Comparison of ENCODE assay signal across 15 cellular contexts in genomic region chr2:86140969-86141392, GRCh38. TPM values are rescaled to one million over a fixed set of nuclear protein-coding genes. Genes with fewer than 3 reads are reported as not detected.
DNase-seq lines count a peak whose midpoint lies in the region; ATAC-seq and TF ChIP-seq lines count a peak whose summit lies in the region.
"Had no signal": no experiment of that assay in that cellular context is flagged by ENCODE, and none has a peak within 500 bp of the region (broad histone marks: within the 10 kb centered on the region; RNA-seq: fewer than 3 reads in every experiment).

No MANE protein-coding gene starts in this region.

- CTCF ChIA-PET in activated CD8-positive, alpha-beta T cell treated with anti-CD3 and anti-CD28 coated beads for 36 hours (lab: Charles Lee) = interaction anchor here (1.0 kb wide), 1 partner anchor 17 kb away, joined by 3 read pairs; no protein-coding TSS in a partner anchor
- CTCF ChIA-PET in activated CD8-positive, alpha-beta T cell treated with anti-CD3 and anti-CD28 coated beads, Interleukin-2, amount 10 ng/mL, durations not matched to agents 7 days and 5 days (lab: Charles Lee) = no interaction called here
- CTCF ChIA-PET in HEK293 (lab: Yijun Ruan, JAX) = no interaction called here

- POLR2A ChIA-PET in activated CD8-positive, alpha-beta T cell treated with anti-CD3 and anti-CD28 coated beads for 36 hours (lab: Charles Lee) = interaction anchor here (0.6 to 1.2 kb wide), 2 partner anchors 32 to 59 kb away, joined by 3 to 5 read pairs; no protein-coding TSS in a partner anchor
- POLR2A ChIA-PET in activated CD8-positive, alpha-beta T cell treated with anti-CD3 and anti-CD28 coated beads, Interleukin-2, amount 10 ng/mL, durations not matched to agents 7 days and 5 days (lab: Charles Lee) = no interaction called here
- POLR2A ChIA-PET in HEK293 (lab: Yijun Ruan, JAX) = no interaction called here

- H3K4me1 ChIP-seq in HEK293 (ENCODE audit: control insufficient read depth, insufficient read depth, low read length) = no peaks in the 10 kb centered on the region
- H3K4me1 ChIP-seq: parathyroid adenoma had no signal

- H3K4me3 Mint-ChIP-seq in activated CD8-positive, alpha-beta T cell treated with anti-CD3 and anti-CD28 coated beads for 36 hours = no peak overlapping the region
- no peak overlapping the region for H3K4me3 Mint-ChIP-seq in activated CD8-positive, alpha-beta T cell treated with anti-CD3 and anti-CD28 coated beads, Interleukin-2, amount 10 ng/mL, durations not matched to agents 7 days and 5 days
- H3K4me3 Mint-ChIP-seq in dendritic cell treated with granulocyte-macrophage colony-stimulating factor and Interleukin-4, amounts not matched to agents 40 ng/mL and 50 ng/mL, for 4 days = no peak overlapping the region
- H3K4me3 Mint-ChIP-seq in progenitor cell of endocrine pancreas (ENCODE audit: low read depth) = no peak overlapping the region
- H3K4me3 Mint-ChIP-seq: type B pancreatic cell had no signal

- H3K27me3 Mint-ChIP-seq in activated CD8-positive, alpha-beta T cell treated with anti-CD3 and anti-CD28 coated beads for 36 hours = no peaks in the 10 kb centered on the region
- no peaks in the 10 kb centered on the region for H3K27me3 Mint-ChIP-seq in activated CD8-positive, alpha-beta T cell treated with anti-CD3 and anti-CD28 coated beads, Interleukin-2, amount 10 ng/mL, durations not matched to agents 7 days and 5 days (ENCODE audit: low read depth)
- H3K27me3 Mint-ChIP-seq in dendritic cell treated with granulocyte-macrophage colony-stimulating factor and Interleukin-4, amounts not matched to agents 40 ng/mL and 50 ng/mL, for 4 days = no peaks in the 10 kb centered on the region
- no peaks in the 10 kb centered on the region for H3K27me3 Mint-ChIP-seq in progenitor cell of endocrine pancreas
- H3K27me3 Mint-ChIP-seq: type B pancreatic cell had no signal

- H3K36me3 ChIP-seq in HEK293 (ENCODE audit: control insufficient read depth in 2 of 2, insufficient read depth in 1 of 2, low read length in 2 of 2) = peaks cover 57 to 95% of the 10 kb centered on the region in 2 experiments

- no peak for TF ChIP-seq CTCF in activated CD8-positive, alpha-beta T cell treated with anti-CD3 and anti-CD28 coated beads for 36 hours (IDR thresholded peaks at IDR 0.05)
- TF ChIP-seq CTCF in HEK293 (tag by site-specific recombination; IDR thresholded peaks at IDR 0.05) = no peak
- TF ChIP-seq CTCF in progenitor cell of endocrine pancreas (IDR thresholded peaks at IDR 0.05; ENCODE audit: unreplicated experiment) = no peak

- DNase-seq in activated CD8-positive, alpha-beta T cell treated with anti-CD3 and anti-CD28 coated beads for 36 hours = no peak
- DNase-seq in activated CD8-positive, alpha-beta T cell treated with anti-CD3 and anti-CD28 coated beads, Interleukin-2, amount 10 ng/mL, durations not matched to agents 7 days and 5 days = no peak
- no peak for DNase-seq in progenitor cell of endocrine pancreas (ENCODE audit: low spot score, unreplicated experiment)
- DNase-seq in anterior cingulate cortex (lab: John Stamatoyannopoulos, UW) = no peak
- DNase-seq: activated CD4-positive, alpha-beta T cell treated with anti-CD3 and anti-CD28 coated beads, Interleukin-2, amount 50 U/mL, for 48 hours; NCI-H1417 treated with DMSO at 0.1 percent for 48 hours; NCI-H510A; T1000 had no signal

- intact Hi-C loops in activated CD8-positive, alpha-beta T cell treated with anti-CD3 and anti-CD28 coated beads for 36 hours (cut with micrococcal nuclease) = no loop called here
- intact Hi-C loops in dendritic cell treated with granulocyte-macrophage colony-stimulating factor and Interleukin-4, amounts not matched to agents 40 ng/mL and 50 ng/mL, for 4 days (cut with micrococcal nuclease) = no loop called here

- peak overlapping the region; percentile 41 for H3K27ac Mint-ChIP-seq in activated CD8-positive, alpha-beta T cell treated with anti-CD3 and anti-CD28 coated beads for 36 hours
- H3K27ac Mint-ChIP-seq in activated CD8-positive, alpha-beta T cell treated with anti-CD3 and anti-CD28 coated beads, Interleukin-2, amount 10 ng/mL, durations not matched to agents 7 days and 5 days = no peak overlapping the region
- peak overlapping the region; percentile 13 for H3K27ac Mint-ChIP-seq in dendritic cell treated with granulocyte-macrophage colony-stimulating factor and Interleukin-4, amounts not matched to agents 40 ng/mL and 50 ng/mL, for 4 days
- peak overlapping the region; percentile 75 for H3K27ac Mint-ChIP-seq in progenitor cell of endocrine pancreas
- H3K27ac Mint-ChIP-seq: type B pancreatic cell had no signal

- H3K4me1 Mint-ChIP-seq in activated CD8-positive, alpha-beta T cell treated with anti-CD3 and anti-CD28 coated beads for 36 hours (ENCODE audit: low read depth) = peaks cover 12% of the 10 kb centered on the region
- no peaks in the 10 kb centered on the region for H3K4me1 Mint-ChIP-seq in activated CD8-positive, alpha-beta T cell treated with anti-CD3 and anti-CD28 coated beads, Interleukin-2, amount 10 ng/mL, durations not matched to agents 7 days and 5 days (ENCODE audit: low read depth)
- peaks cover 26% of the 10 kb centered on the region for H3K4me1 Mint-ChIP-seq in dendritic cell treated with granulocyte-macrophage colony-stimulating factor and Interleukin-4, amounts not matched to agents 40 ng/mL and 50 ng/mL, for 4 days (ENCODE audit: low read depth)
- H3K4me1 Mint-ChIP-seq in progenitor cell of endocrine pancreas (ENCODE audit: low read depth) = no peaks in the 10 kb centered on the region

- no peaks in the 10 kb centered on the region for H3K9me3 Mint-ChIP-seq in activated CD8-positive, alpha-beta T cell treated with anti-CD3 and anti-CD28 coated beads for 36 hours
- H3K9me3 Mint-ChIP-seq in activated CD8-positive, alpha-beta T cell treated with anti-CD3 and anti-CD28 coated beads, Interleukin-2, amount 10 ng/mL, durations not matched to agents 7 days and 5 days (ENCODE audit: insufficient read depth) = no peaks in the 10 kb centered on the region
- no peaks in the 10 kb centered on the region for H3K9me3 Mint-ChIP-seq in dendritic cell treated with granulocyte-macrophage colony-stimulating factor and Interleukin-4, amounts not matched to agents 40 ng/mL and 50 ng/mL, for 4 days
- no peaks in the 10 kb centered on the region for H3K9me3 Mint-ChIP-seq in progenitor cell of endocrine pancreas (ENCODE audit: low read depth)
- H3K9me3 Mint-ChIP-seq: type B pancreatic cell had no signal

- H3K4me3 ChIP-seq in HEK293 (ENCODE audit: low read depth, low read length) = no peak overlapping the region

- peaks cover 54% of the 10 kb centered on the region for H3K36me3 Mint-ChIP-seq in activated CD8-positive, alpha-beta T cell treated with anti-CD3 and anti-CD28 coated beads for 36 hours (ENCODE audit: low read depth)
- peaks cover 78% of the 10 kb centered on the region for H3K36me3 Mint-ChIP-seq in activated CD8-positive, alpha-beta T cell treated with anti-CD3 and anti-CD28 coated beads, Interleukin-2, amount 10 ng/mL, durations not matched to agents 7 days and 5 days (ENCODE audit: low read depth)
- H3K36me3 Mint-ChIP-seq in dendritic cell treated with granulocyte-macrophage colony-stimulating factor and Interleukin-4, amounts not matched to agents 40 ng/mL and 50 ng/mL, for 4 days (ENCODE audit: low read depth) = peaks cover 95% of the 10 kb centered on the region
- H3K36me3 Mint-ChIP-seq in progenitor cell of endocrine pancreas (ENCODE audit: insufficient read depth) = peaks cover 33% of the 10 kb centered on the region

- H3K9me3 ChIP-seq in HEK293 (ENCODE audit: control insufficient read depth, insufficient read depth, low read depth, low read length) = no peaks in the 10 kb centered on the region

- peak overlapping the region; percentile 8; the same call in 1 of the 2 replicates for H3K27ac ChIP-seq in HEK293 (ENCODE audit: extremely low read depth, low read depth, low read length)
- H3K27ac ChIP-seq: parathyroid adenoma had no signal

- no peak for ATAC-seq in activated CD8-positive, alpha-beta T cell treated with anti-CD3 and anti-CD28 coated beads for 36 hours
- ATAC-seq in activated CD8-positive, alpha-beta T cell treated with anti-CD3 and anti-CD28 coated beads, Interleukin-2, amount 10 ng/mL, durations not matched to agents 7 days and 5 days = no peak
- ATAC-seq in GM19467 (IDR thresholded peaks at IDR 0.05; ENCODE audit: unreplicated experiment) (no peak), HG02981 (IDR thresholded peaks at IDR 0.05; ENCODE audit: unreplicated experiment) (no peak)
- ATAC-seq: esophagus mucosa had no signal

TF ChIP-seq in HEK293, 187 proteins besides CTCF, POLR2A, EP300 and RAD21 (continues in another document):
- TF ChIP-seq ZNF626 (tag by site-specific recombination; IDR thresholded peaks at IDR 0.05) = no peak
- no peak for TF ChIP-seq ZNF354C (tag by site-specific recombination; IDR thresholded peaks at IDR 0.05; ENCODE audit: borderline replicate concordance, low read depth)

RNA-seq across cellular contexts. Expression of gene PTCD3, which starts 34.9 kb away (rescaled TPM):
- 100 to 1,000 TPM; 180 to 191 TPM for total RNA-seq in activated CD8-positive, alpha-beta T cell treated with anti-CD3 and anti-CD28 coated beads for 36 hours
- 100 to 1,000 TPM; 136 to 139 TPM for total RNA-seq in activated CD8-positive, alpha-beta T cell treated with anti-CD3 and anti-CD28 coated beads, Interleukin-2, amount 10 ng/mL, durations not matched to agents 7 days and 5 days
- total RNA-seq in progenitor cell of endocrine pancreas = 160 and 163 TPM in 2 replicates

RNA-seq across cellular contexts. Expression of gene POLR1A, which starts 35.3 kb away (rescaled TPM):
- 10 to 100 TPM; 41.8 to 42.1 TPM for total RNA-seq in activated CD8-positive, alpha-beta T cell treated with anti-CD3 and anti-CD28 coated beads for 36 hours
- total RNA-seq in activated CD8-positive, alpha-beta T cell treated with anti-CD3 and anti-CD28 coated beads, Interleukin-2, amount 10 ng/mL, durations not matched to agents 7 days and 5 days = 10 to 100 TPM; 40.8 to 41.5 TPM
- 47.9 and 51.3 TPM in 2 replicates for total RNA-seq in progenitor cell of endocrine pancreas

RNA-seq across cellular contexts. Expression of gene IMMT, which starts 54.3 kb away (rescaled TPM):
- 100 to 1,000 TPM; 143 to 144 TPM for total RNA-seq in activated CD8-positive, alpha-beta T cell treated with anti-CD3 and anti-CD28 coated beads for 36 hours
- 100 to 1,000 TPM; 126 to 132 TPM for total RNA-seq in activated CD8-positive, alpha-beta T cell treated with anti-CD3 and anti-CD28 coated beads, Interleukin-2, amount 10 ng/mL, durations not matched to agents 7 days and 5 days
- 90.1 and 94.1 TPM in 2 replicates for total RNA-seq in progenitor cell of endocrine pancreas

RNA-seq across cellular contexts. Expression of gene MRPL35, which starts 58.3 kb away (rescaled TPM):
- total RNA-seq in activated CD8-positive, alpha-beta T cell treated with anti-CD3 and anti-CD28 coated beads for 36 hours = 10 to 100 TPM; 86.8 to 87.0 TPM
- 10 to 100 TPM; 55.7 to 58.4 TPM for total RNA-seq in activated CD8-positive, alpha-beta T cell treated with anti-CD3 and anti-CD28 coated beads, Interleukin-2, amount 10 ng/mL, durations not matched to agents 7 days and 5 days
- 28.1 and 31.8 TPM in 2 replicates for total RNA-seq in progenitor cell of endocrine pancreas
